ENCODE assay signal across 31 cellular contexts in genomic region chr11:21817677-21818076, GRCh38.
"Had no signal": no experiment of that assay in that cellular context is flagged by ENCODE, and none has a peak within 500 bp of the region (broad histone marks: within the 10 kb centered on the region; RNA-seq: fewer than 3 reads in every experiment).

No MANE protein-coding gene starts in this region.

- H3K36me3 ChIP-seq: adrenal gland, brain microvascular endothelial cell, breast epithelium had no signal

- H3K4me3 ChIP-seq: adrenal gland, body of pancreas, breast epithelium had no signal

- H3K27ac ChIP-seq: adrenal gland, body of pancreas, brain microvascular endothelial cell, breast epithelium, VCaP had no signal

- H3K4me1 ChIP-seq: adrenal gland, breast epithelium had no signal

- DNase-seq: activated B cell treated with CpG ODN at 0.5 μM for 24 hours; activated CD4-positive, alpha-beta memory T cell treated with anti-CD3 and anti-CD28 coated beads for 36 hours; activated CD4-positive, alpha-beta T cell treated with anti-CD3 and anti-CD28 coated beads for 4 hours; activated CD4-positive, alpha-beta T cell treated with anti-CD3 and anti-CD28 coated beads, Interleukin-2, amount 10 ng/mL, durations not matched to agents 24 days and 14 days; activated CD4-positive, alpha-beta T cell treated with anti-CD3 and anti-CD28 coated beads, Interleukin-2, amount 50 U/mL, for 1 hour; activated CD4-positive, alpha-beta T cell treated with anti-CD3 and anti-CD28 coated beads, Interleukin-2, amount 50 U/mL, for 4 hours; activated CD4-positive, CD25-positive, alpha-beta regulatory T cell treated with anti-CD3 and anti-CD28 coated beads, Interleukin-2, amount 50 U/mL, for 72 hours; activated CD8-positive, alpha-beta memory T cell treated with anti-CD3 and anti-CD28 coated beads, Interleukin-2, amount 50 U/mL, for 4 hours; activated CD8-positive, alpha-beta T cell treated with anti-CD3 and anti-CD28 coated beads for 36 hours; activated effector memory CD4-positive, alpha-beta T cell treated with anti-CD3 and anti-CD28 coated beads, Interleukin-2, amount 50 U/mL, for 16 hours; activated gamma-delta T cell treated with Interleukin-2 at 50 U/mL for 16 hours; activated naive CD4-positive, alpha-beta T cell; activated naive CD4-positive, alpha-beta T cell treated with anti-CD3 and anti-CD28 coated beads for 36 hours; activated naive CD4-positive, alpha-beta T cell treated with anti-CD3 and anti-CD28 coated beads, Interleukin-2, amount 50 U/mL, for 16 hours; activated naive CD8-positive, alpha-beta T cell treated with anti-CD3 and anti-CD28 coated beads for 36 hours; activated T-cell treated with anti-CD3 and anti-CD28 coated beads for 4 hours; activated T-cell treated with anti-CD3 and anti-CD28 coated beads, Interleukin-2, amount 50 U/mL, for 1 hour; activated T-cell treated with anti-CD3 and anti-CD28 coated beads, Interleukin-2, amount 50 U/mL, for 4 hours; activated T-cell treated with anti-CD3 and anti-CD28 coated beads, Interleukin-2, amount 50 U/mL, for 72 hours; adrenal gland; amniotic stem cell; aorta; body of pancreas; brain microvascular endothelial cell; central memory CD4-positive, alpha-beta T cell; T-helper 2 cell; T-helper 9 cell had no signal

- H3K27me3 ChIP-seq: adrenal gland, body of pancreas, brain microvascular endothelial cell, breast epithelium had no signal

- ATAC-seq: activated CD8-positive, alpha-beta T cell treated with anti-CD3 and anti-CD28 coated beads for 36 hours; activated naive CD4-positive, alpha-beta T cell treated with anti-CD3 and anti-CD28 coated beads, Interleukin-2, amount 50 U/mL, for 72 hours; activated T-cell treated with anti-CD3 and anti-CD28 coated beads, Interleukin-2, amount 50 U/mL, for 4 hours; activated T-cell treated with anti-CD3 and anti-CD28 coated beads, Interleukin-2, amount 50 U/mL, for 72 hours; activated T-helper 17 cell treated with anti-CD3 and anti-CD28 coated beads, Interleukin-2, amount 50 U/mL, for 72 hours; body of pancreas had no signal

- H3K9me3 ChIP-seq: adrenal gland, breast epithelium had no signal
